Comparison of ENCODE assay signal across 8 cellular contexts in genomic region chr22:24951942-24952836, GRCh38. TPM values are rescaled to one million over a fixed set of nuclear protein-coding genes. Genes with fewer than 3 reads are reported as not detected.
DNase-seq lines count a peak whose midpoint lies in the region; ATAC-seq and TF ChIP-seq lines count a peak whose summit lies in the region.

TSS of gene KIAA1671 (plus strand) at chr22:24952716. CDS start at chr22:25028000, 75,284 bp downstream.

- peaks cover 32% of the 10 kb centered on the region for H3K27me3 Mint-ChIP-seq in activated naive CD4-positive, alpha-beta T cell treated with anti-CD3 and anti-CD28 coated beads, Interleukin-2, amount 50 U/mL, for 24 hours

- peaks cover 1% of the 10 kb centered on the region for H3K36me3 Mint-ChIP-seq in activated naive CD4-positive, alpha-beta T cell treated with anti-CD3 and anti-CD28 coated beads, Interleukin-2, amount 50 U/mL, for 24 hours

- H3K9me3 Mint-ChIP-seq in activated naive CD4-positive, alpha-beta T cell treated with anti-CD3 and anti-CD28 coated beads, Interleukin-2, amount 50 U/mL, for 24 hours, result no peaks in the 10 kb centered on the region

- peaks cover 10% of the 10 kb centered on the region for H3K4me1 Mint-ChIP-seq in activated naive CD4-positive, alpha-beta T cell treated with anti-CD3 and anti-CD28 coated beads, Interleukin-2, amount 50 U/mL, for 24 hours

- H3K27ac Mint-ChIP-seq in activated naive CD4-positive, alpha-beta T cell treated with anti-CD3 and anti-CD28 coated beads, Interleukin-2, amount 50 U/mL, for 24 hours, result peak within 1 kb of the TSS; percentile 83

- DNase-seq in AG10803 (ENCODE audit: low read depth) (peak; percentile 40), LoVo (ENCODE audit: low spot score) (peak; percentile 92), SKM-1 treated with dmso at 0.1 percent for 144 hours (lab: John Stamatoyannopoulos, UW; ENCODE audit: unreplicated experiment) (peak; percentile 54), glomerular endothelial cell (ENCODE audit: extremely low read depth, low read depth, low spot score) (no peak), occipital lobe (lab: John Stamatoyannopoulos, UW) (peak; percentile 78), superior temporal gyrus (ENCODE audit: extremely low spot score) (peak; percentile 76)

- peak; percentile 89 for TF ChIP-seq CTCF in AG10803 (conservative IDR thresholded peaks at IDR 0.05; ENCODE audit: low read length)

- H3K4me3 Mint-ChIP-seq in activated naive CD4-positive, alpha-beta T cell treated with anti-CD3 and anti-CD28 coated beads, Interleukin-2, amount 50 U/mL, for 24 hours, result peak within 1 kb of the TSS; percentile 85

- peak; percentile 65 for ATAC-seq in GM19351 (IDR thresholded peaks at IDR 0.05; ENCODE audit: unreplicated experiment)

- H3K4me3 ChIP-seq in AG10803 (ENCODE audit: low read length), result peak within 1 kb of the TSS; percentile 72

RNA-seq across cellular contexts. Expression of gene KIAA1671, which starts in this region (rescaled TPM):
- 60.3 and 91.0 TPM in 2 replicates for total RNA-seq in glomerular endothelial cell
- 5.0 TPM for total RNA-seq in occipital lobe

Comparison
In these comparisons a context has a peak if more than half of its experiments do, and no peak if none do; other contexts are left out.
1. RNA of gene KIAA1671 (total RNA-seq): 60.3 to 91.0 TPM in glomerular endothelial cell; 5.0 TPM in occipital lobe (single experiment); every median in the first group is over 10 times any median in the second.